In genomic region chr12:80213871-80214270, GRCh38 we compare ENCODE assay signal across 1 cellular context.
TF ChIP-seq lines count a peak whose summit lies in the region.

No MANE protein-coding gene starts in this region.

TF ChIP-seq in WTC11, 78 proteins besides CTCF, POLR2A, EP300 and RAD21 (continued from another document):
- TF ChIP-seq ZNF532 (CRISPR knock-in tag; IDR thresholded peaks at IDR 0.05; ENCODE audit: borderline replicate concordance) (no peak), NFYB (CRISPR knock-in tag; conservative IDR thresholded peaks at IDR 0.05; ENCODE audit: low read depth) (no peak), NR3C1 (CRISPR knock-in tag; conservative IDR thresholded peaks at IDR 0.05; ENCODE audit: low read depth) (no peak), ZNF138 (CRISPR knock-in tag; conservative IDR thresholded peaks at IDR 0.05) (no peak), ATF1 (CRISPR knock-in tag; IDR thresholded peaks at IDR 0.05) (no peak), CBFB (CRISPR knock-in tag; IDR thresholded peaks at IDR 0.05; ENCODE audit: low read depth) (no peak), CREB1 (CRISPR knock-in tag; IDR thresholded peaks at IDR 0.05) (no peak)
- TF ChIP-seq, protein P1, sequence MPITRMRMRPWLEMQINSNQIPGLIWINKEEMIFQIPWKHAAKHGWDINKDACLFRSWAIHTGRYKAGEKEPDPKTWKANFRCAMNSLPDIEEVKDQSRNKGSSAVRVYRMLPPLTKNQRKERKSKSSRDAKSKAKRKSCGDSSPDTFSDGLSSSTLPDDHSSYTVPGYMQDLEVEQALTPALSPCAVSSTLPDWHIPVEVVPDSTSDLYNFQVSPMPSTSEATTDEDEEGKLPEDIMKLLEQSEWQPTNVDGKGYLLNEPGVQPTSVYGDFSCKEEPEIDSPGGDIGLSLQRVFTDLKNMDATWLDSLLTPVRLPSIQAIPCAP (CRISPR knock-in tag; IDR thresholded peaks at IDR 0.05): no peak
